Comparison of ENCODE assay signal across 9 cellular contexts in genomic region chr7:138935438-138936079, GRCh38. TPM values are rescaled to one million over a fixed set of nuclear protein-coding genes. Genes with fewer than 3 reads are reported as not detected.
DNase-seq lines count a peak whose midpoint lies in the region; FAIRE-seq and TF ChIP-seq lines count a peak whose summit lies in the region.
"Had no signal": no experiment of that assay in that cellular context is flagged by ENCODE, and none has a peak within 500 bp of the region (broad histone marks: within the 10 kb centered on the region; RNA-seq: fewer than 3 reads in every experiment).

No MANE protein-coding gene starts in this region.

- no peak overlapping the region for H3K4ac ChIP-seq in H1 (replicated peaks; ENCODE audit: insufficient read length, low read depth, low read length)

- 0 out of 2 replicates have a peak overlapping the region, but pooled peaks have one; percentile 23 for H2BK15ac ChIP-seq in H1 (ENCODE audit: low read length)

- no peak overlapping the region; the same call in 1 of the 2 replicates for H2AK5ac ChIP-seq in H1 (ENCODE audit: low read depth, low read length)

- no peaks in the 10 kb centered on the region for H3K9me3 ChIP-seq in H1 (ENCODE audit: insufficient read depth in 2 of 2, low read depth in 1 of 2, low read length in 1 of 2)
- H3K9me3 ChIP-seq in Peyer's patch = no peaks in the 10 kb centered on the region
- no peaks in the 10 kb centered on the region for H3K9me3 ChIP-seq in MM.1S (replicated peaks; ENCODE audit: insufficient read depth, low read length)

- TF ChIP-seq CTCF in H1 (IDR thresholded peaks at IDR 0.05; ENCODE audit: control extremely low read depth in 1 of 3, insufficient read depth in 1 of 3, low read depth in 1 of 3, low read length in 3 of 3) (no peak), Peyer's patch (IDR thresholded peaks at IDR 0.05) (no peak), MM.1S (IDR thresholded peaks at IDR 0.05; ENCODE audit: low read length) (no peak)

- H4K20me1 ChIP-seq in H1 (replicated peaks in 1 of 2; ENCODE audit: control insufficient read depth in 1 of 2, insufficient read depth in 2 of 2, low read length in 2 of 2) (no peaks in the 10 kb centered on the region), MM.1S (ENCODE audit: insufficient read depth, low read length) (no peaks in the 10 kb centered on the region)

- no peak for FAIRE-seq in H1 (lab: Jason Lieb, UNC)

- no peak overlapping the region for H4K5ac ChIP-seq in H1 (ENCODE audit: insufficient read length, low read depth, low read length)

- H3K14ac ChIP-seq in H1 (ENCODE audit: insufficient read length) = no peak overlapping the region

- no peak overlapping the region for H3K27ac ChIP-seq in H1 (ENCODE audit: low read depth, low read length)
- no peak overlapping the region for H3K27ac ChIP-seq in Peyer's patch
- H3K27ac ChIP-seq in MM.1S (ENCODE audit: low read length) = no peak overlapping the region

- TF ChIP-seq RAD21 in H1 (IDR thresholded peaks at IDR 0.05 in 1 of 2, conservative IDR thresholded peaks at IDR 0.05 in 1 of 2; ENCODE audit: low read depth in 2 of 2, low read length in 2 of 2) = no peak

- no peaks in the 10 kb centered on the region for H3F3A ChIP-seq in MM.1S (ENCODE audit: insufficient read depth, low read length)

- H3K79me2 ChIP-seq in H1 (ENCODE audit: control insufficient read depth in 1 of 2, insufficient read depth in 2 of 2, low read length in 2 of 2) (peaks cover 0 to 19% of the 10 kb centered on the region in 2 experiments; a peak in 1 of 4 replicates), MM.1S (ENCODE audit: low read length) (no peaks in the 10 kb centered on the region)

- POLR2A ChIA-PET in H1 (lab: Charles Lee; ENCODE audit: partially characterized antibody) = interaction anchor here (0.6 to 0.7 kb wide), 2 partner anchors 11 to 116 kb away, joined by 3 read pairs; no protein-coding TSS in a partner anchor

- CTCF ChIA-PET in H1 (lab: Charles Lee; ENCODE audit: partially characterized antibody) = interaction anchor here (0.7 to 2.5 kb wide), 4 partner anchors 44 to 206 kb away, joined by 3 to 6 read pairs (median 4); no protein-coding TSS in a partner anchor

- TF ChIP-seq POLR2A in H1 (IDR thresholded peaks at IDR 0.05; ENCODE audit: control extremely low read depth in 1 of 2, low read depth in 2 of 2, low read length in 2 of 2) = no peak
- no peak for TF ChIP-seq POLR2A in Peyer's patch (IDR thresholded peaks at IDR 0.05)

- no peak overlapping the region for H2BK20ac ChIP-seq in H1 (ENCODE audit: low read length)

- H3K18ac ChIP-seq in H1 (ENCODE audit: extremely low read depth, low read length) = no peak overlapping the region

- H3K4me2 ChIP-seq in H1 (ENCODE audit: insufficient read depth in 1 of 2, low read depth in 2 of 2, low read length in 2 of 2) = no peak overlapping the region
- H3K4me2 ChIP-seq in MM.1S (ENCODE audit: low read depth, low read length) = no peak overlapping the region

- H4K8ac ChIP-seq in H1 (ENCODE audit: extremely low read depth, insufficient read depth, low read length) = no peak overlapping the region

- no peak overlapping the region for H2BK5ac ChIP-seq in H1 (ENCODE audit: low read depth, low read length)

- H2AFZ ChIP-seq in H1 (ENCODE audit: low read length) = no peak overlapping the region
- H2AFZ ChIP-seq in MM.1S (ENCODE audit: low read length) = no peak overlapping the region

- H3K4me3 ChIP-seq in H1 (ENCODE audit: extremely low read depth in 1 of 4, insufficient read depth in 2 of 4, low read depth in 3 of 4, low read length in 4 of 4) (no peak overlapping the region), Peyer's patch (no peak overlapping the region), MM.1S (ENCODE audit: low read length) (no peak overlapping the region)

- no peak overlapping the region for H3K56ac ChIP-seq in H1 (replicated peaks; ENCODE audit: insufficient read length, low read depth, low read length)

- H3K27me3 ChIP-seq in H1 (replicated peaks in 1 of 4; ENCODE audit: control insufficient read depth in 3 of 4, extremely low read depth in 1 of 4, insufficient read depth in 3 of 4, low read length in 3 of 4) (no peaks in the 10 kb centered on the region), Peyer's patch (no peaks in the 10 kb centered on the region), MM.1S (replicated peaks; ENCODE audit: insufficient read depth, low read length) (no peaks in the 10 kb centered on the region)

- no peak overlapping the region for H4K91ac ChIP-seq in H1 (replicated peaks; ENCODE audit: insufficient read length, low read length)

- H3K9ac ChIP-seq in H1 (replicated peaks in 1 of 4; ENCODE audit: extremely low read depth in 1 of 4, low read depth in 3 of 4, low read length in 3 of 4) (no peak overlapping the region), MM.1S (ENCODE audit: low read length) (no peak overlapping the region)

- H3K36me3 ChIP-seq in H1 (ENCODE audit: control insufficient read depth in 2 of 4, insufficient read depth in 4 of 4, low read length in 3 of 4) = no peaks in the 10 kb centered on the region
- no peaks in the 10 kb centered on the region for H3K36me3 ChIP-seq in Peyer's patch
- H3K36me3 ChIP-seq in MM.1S (replicated peaks; ENCODE audit: insufficient read depth, low read length) = no peaks in the 10 kb centered on the region

- no peaks in the 10 kb centered on the region for H3K9me2 ChIP-seq in MM.1S (replicated peaks; ENCODE audit: insufficient read depth, low read length)

- no peak for TF ChIP-seq EP300 in H1 (IDR thresholded peaks at IDR 0.05; ENCODE audit: borderline replicate concordance in 1 of 2, low read depth in 2 of 2, low read length in 2 of 2)

- 81% methylated on average over 7 of the region's 7 CpGs; no CpG with 5 or more reads in 1 of the 2 experiments for WGBS in H1 (ENCODE audit: extremely low coverage in 1 of 2, insufficient coverage in 1 of 2, insufficient read length in 1 of 2, insufficient replicate concordance in 2 of 2, low coverage in 1 of 2, low lambda C conversion rate in 2 of 2, missing lambda C conversion rate in 1 of 2), 2 experiments

- no peak overlapping the region for H2BK120ac ChIP-seq in H1 (replicated peaks; ENCODE audit: low read depth, low read length)

- no peak overlapping the region for H3K23ac ChIP-seq in H1 (ENCODE audit: insufficient read length)

- DNase-seq in Daoy (ENCODE audit: low read depth) = peak; percentile 93
- peak; percentile 78 for DNase-seq in NCI-H524 treated with DMSO at 0.1 percent for 48 hours (lab: John Stamatoyannopoulos, UW)
- DNase-seq in H1 (ENCODE audit: low read depth in 1 of 2, low spot score in 2 of 2) = peak in 1 of 2 experiments; percentile 33
- DNase-seq in non-pigmented ciliary epithelial cell (ENCODE audit: low read depth) = peak; percentile 66
- no peak for DNase-seq in Peyer's patch
- DNase-seq in globus pallidus (ENCODE audit: low spot score) = no peak
- DNase-seq in MM.1S = no peak
- DNase-seq in activated naive CD4-positive, alpha-beta T cell treated with anti-CD3 and anti-CD28 coated beads, Interleukin-2, amount 50 U/mL, for 16 hours = no peak
- DNase-seq: activated B cell treated with CpG ODN at 0.5 μM for 24 hours had no signal

- peaks cover 6% of the 10 kb centered on the region; the same call in 1 of the 2 replicates for H3K79me1 ChIP-seq in H1 (ENCODE audit: low read depth, low read length)

- no peaks in the 10 kb centered on the region for H3K23me2 ChIP-seq in H1 (ENCODE audit: low read depth, low read length)

- no peak overlapping the region for H2BK12ac ChIP-seq in H1 (ENCODE audit: low read depth, low read length)

- H3K4me1 ChIP-seq in H1 (replicated peaks in 1 of 4; ENCODE audit: control insufficient read depth in 3 of 4, insufficient read depth in 4 of 4, low read length in 3 of 4) (peaks cover 0 to 3% (median 0%) of the 10 kb centered on the region in 4 experiments; a peak in 2 of 7 replicates), Peyer's patch (peaks cover 0 to 5% (median 0%) of the 10 kb centered on the region in 4 donors), MM.1S (ENCODE audit: low read length) (no peaks in the 10 kb centered on the region)

TF ChIP-seq in H1, 55 proteins besides CTCF, POLR2A, EP300 and RAD21:
- peak; percentile 91 for TF ChIP-seq BACH1 (IDR thresholded peaks at IDR 0.05; ENCODE audit: low read length)
- 0 out of 2 replicates have a peak, but pooled peaks have one; percentile 13 for TF ChIP-seq E2F6 (IDR thresholded peaks at IDR 0.05)
- TF ChIP-seq EGR1 (IDR thresholded peaks at IDR 0.05; ENCODE audit: borderline replicate concordance, low read depth, low read length) = no peak
- peak; percentile 58; the same call in 1 of the 2 replicates for TF ChIP-seq MAFK (IDR thresholded peaks at IDR 0.05; ENCODE audit: low read depth, low read length)
- TF ChIP-seq HDAC6 (IDR thresholded peaks at IDR 0.05; ENCODE audit: low read depth, low read length) = no peak

RNA-seq across cellular contexts. Expression of gene KIAA1549, which starts 45.6 kb away (rescaled TPM):
- 1.8 and 2.0 TPM in 2 replicates for total RNA-seq in Daoy (2014; rRNA removed; shearing (Covaris generic))
- 17.3 and 17.6 TPM in 2 replicates for total RNA-seq in H1 (2021; fragmentation: NEBNext Ultra II Directional; extraction: Animal tissue kit (Norgen Biotek cat#: 25700))
- 6.5 and 10.2 TPM in 2 replicates for polyA plus RNA-seq in H1 (2011; rRNA removed)
- 4.0 TPM for polyA plus RNA-seq in H1 (2011; cell fraction: cytosol; rRNA removed)
- 13.7 TPM for polyA plus RNA-seq in H1 (2011; cell fraction: nucleus; rRNA removed)
- polyA plus RNA-seq in H1 (2012, experiment 1 of 2) = 8.7 to 11.1 TPM (median 10.0 TPM) in 4 replicates
- 2.2 TPM for polyA plus RNA-seq in H1 (2012, experiment 2 of 2)
- polyA plus RNA-seq in H1 (2013, experiment 1 of 2) = 11.7 TPM
- 11.5 TPM for polyA plus RNA-seq in H1 (2013, experiment 2 of 2)
- polyA minus RNA-seq in H1 (2011; rRNA and poly(A)+ RNA removed) = 14.8 and 17.9 TPM in 2 replicates
- 9.4 TPM for polyA minus RNA-seq in H1 (2011; cell fraction: cytosol; rRNA and poly(A)+ RNA removed)
- 19.8 TPM for polyA minus RNA-seq in H1 (2011; cell fraction: nucleus; rRNA and poly(A)+ RNA removed)
- total RNA-seq in Peyer's patch = 1 to 10 TPM; 1.6 to 5.0 (median 3.3) TPM

Comparison
In these comparisons a context has a peak if more than half of its experiments do, and no peak if none do; other contexts are left out.
1. DNase-seq: peak in Daoy (single experiment), NCI-H524 treated with DMSO at 0.1 percent for 48 hours (single experiment) and non-pigmented ciliary epithelial cell (single experiment); none in Peyer's patch (0 of 3), globus pallidus (single experiment), MM.1S (single experiment) and activated naive CD4-positive, alpha-beta T cell treated with anti-CD3 and anti-CD28 coated beads, Interleukin-2, amount 50 U/mL, for 16 hours (single experiment).